8 cellular contexts compared by ENCODE assay signal in genomic region chr1:12001249-12001917, GRCh38. TPM values are rescaled to one million over a fixed set of nuclear protein-coding genes. Genes with fewer than 3 reads are reported as not detected.
A peak's percentile ranks its signal among the peaks of the same experiment; 100 is the strongest.
DNase-seq lines count a peak whose midpoint lies in the region; ATAC-seq and TF ChIP-seq lines count a peak whose summit lies in the region.

No MANE protein-coding gene starts in this region.

- H3K27ac ChIP-seq in OCI-LY1 (ENCODE audit: low read depth, low read length, poor library complexity, severe bottlenecking), result no peak overlapping the region

- H3F3A ChIP-seq in OCI-LY1 (ENCODE audit: insufficient read depth, low read length), result no peaks in the 10 kb centered on the region

- no peak overlapping the region for H2AFZ ChIP-seq in OCI-LY1 (ENCODE audit: low read length)

- no peak overlapping the region for H3K4me2 ChIP-seq in OCI-LY1 (ENCODE audit: low read length)

- peaks cover 16 to 35% of the 10 kb centered on the region in 2 donors for H3K36me3 Mint-ChIP-seq in activated naive CD4-positive, alpha-beta T cell treated with anti-CD3 and anti-CD28 coated beads, Interleukin-2, amount 50 U/mL, for 72 hours

- no peak overlapping the region for H3K9ac ChIP-seq in OCI-LY1 (ENCODE audit: low read length)

- H3K9me3 Mint-ChIP-seq in activated naive CD4-positive, alpha-beta T cell treated with anti-CD3 and anti-CD28 coated beads, Interleukin-2, amount 50 U/mL, for 72 hours, result no peaks in the 10 kb centered on the region

- no peak overlapping the region for H3K4me3 ChIP-seq in OCI-LY1 (ENCODE audit: low read depth, low read length, poor library complexity, severe bottlenecking)

- peak in 1 of 2 donors; percentile 34 for ATAC-seq in activated naive CD4-positive, alpha-beta T cell treated with anti-CD3 and anti-CD28 coated beads, Interleukin-2, amount 50 U/mL, for 72 hours
- ATAC-seq in HG03045 (IDR thresholded peaks at IDR 0.05; ENCODE audit: unreplicated experiment), result no peak

- no peaks in the 10 kb centered on the region for H3K27me3 ChIP-seq in OCI-LY1 (ENCODE audit: insufficient read depth, low read length)

- no peaks in the 10 kb centered on the region for H3K79me2 ChIP-seq in OCI-LY1 (ENCODE audit: insufficient read depth, low read length)

- peaks cover 80% of the 10 kb centered on the region for H3K36me3 ChIP-seq in OCI-LY1 (ENCODE audit: insufficient read depth, low read length)

- peak; percentile 68 for TF ChIP-seq CTCF in OCI-LY1 (IDR thresholded peaks at IDR 0.05; ENCODE audit: low read length)

- H3K4me1 ChIP-seq in OCI-LY1 (ENCODE audit: insufficient read depth, low read length, severe bottlenecking), result no peaks in the 10 kb centered on the region

- H3K9me3 ChIP-seq in OCI-LY1 (ENCODE audit: low read length), result no peaks in the 10 kb centered on the region

- no peaks in the 10 kb centered on the region for H3K9me2 ChIP-seq in OCI-LY1 (ENCODE audit: low read depth, low read length)

- DNase-seq in SHP77 (lab: John Stamatoyannopoulos, UW) (peak; percentile 1 to 4), SHP77 treated with DMSO at 0.1 percent for 48 hours (lab: John Stamatoyannopoulos, UW) (no peak), iris pigment epithelial cell (ENCODE audit: low read depth) (peak; percentile 47), superior temporal gyrus (ENCODE audit: extremely low spot score) (peak; percentile 63), GM19238 (ENCODE audit: insufficient read length, low spot score) (no peak)
- peak in 1 of 2 donors; percentile 71 for DNase-seq in activated naive CD4-positive, alpha-beta T cell treated with anti-CD3 and anti-CD28 coated beads, Interleukin-2, amount 50 U/mL, for 72 hours (ENCODE audit: low spot score in 2 of 2)

- H3K27ac Mint-ChIP-seq in activated naive CD4-positive, alpha-beta T cell treated with anti-CD3 and anti-CD28 coated beads, Interleukin-2, amount 50 U/mL, for 72 hours, result peak overlapping the region; percentile 67 to 82

- H4K20me1 ChIP-seq in OCI-LY1 (ENCODE audit: insufficient read depth, low read length), result no peaks in the 10 kb centered on the region

RNA-seq across cellular contexts. Expression of gene MIIP, which starts 17.9 kb away (rescaled TPM):
- total RNA-seq in activated naive CD4-positive, alpha-beta T cell treated with anti-CD3 and anti-CD28 coated beads, Interleukin-2, amount 50 U/mL, for 72 hours, result 10 to 100 TPM; 30.8 to 50.4 TPM

RNA-seq across cellular contexts. Expression of gene MFN2, which starts 21.1 kb away (rescaled TPM):
- total RNA-seq in activated naive CD4-positive, alpha-beta T cell treated with anti-CD3 and anti-CD28 coated beads, Interleukin-2, amount 50 U/mL, for 72 hours, result 10 to 100 TPM; 54.9 to 62.3 TPM

Comparison
In these comparisons a context has a peak if more than half of its experiments do, and no peak if none do; other contexts are left out.
1. DNase-seq: peak in SHP77 (2 of 2), iris pigment epithelial cell (single experiment) and superior temporal gyrus (single experiment); none in SHP77 treated with DMSO at 0.1 percent for 48 hours (single experiment) and GM19238 (single experiment).